13 cellular contexts compared by ENCODE assay signal in the genomic region with DNA sequence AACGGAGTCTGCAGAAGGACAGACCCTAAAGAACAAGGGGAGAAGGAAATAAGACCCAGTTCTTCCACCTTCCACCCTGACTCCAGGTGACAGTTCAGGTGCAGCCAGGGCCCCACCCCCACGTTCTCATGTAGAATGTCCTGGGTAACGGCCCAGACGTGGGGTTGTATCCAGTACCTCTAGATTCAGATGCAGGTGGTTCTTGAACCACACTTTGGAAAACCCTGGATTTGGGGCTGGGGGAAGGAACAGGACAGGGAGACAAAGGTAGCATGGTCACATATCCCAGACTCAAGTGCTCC. TPM values are rescaled to one million over a fixed set of nuclear protein-coding genes. Genes with fewer than 3 reads are reported as not detected.
A peak's percentile ranks its signal among the peaks of the same experiment; 100 is the strongest.
DNase-seq lines count a peak whose midpoint lies in the region; ATAC-seq, FAIRE-seq and TF ChIP-seq lines count a peak whose summit lies in the region.
"Had no signal": no experiment of that assay in that cellular context is flagged by ENCODE, and none has a peak within 500 bp of the region (broad histone marks: within the 10 kb centered on the region; RNA-seq: fewer than 3 reads in every experiment).

No MANE protein-coding gene starts in this region.

- H3K9me3 ChIP-seq in OCI-LY3 (ENCODE audit: insufficient read depth, low read length): no peaks in the 10 kb centered on the region
- H3K9me3 ChIP-seq in right atrium auricular region: no peaks in the 10 kb centered on the region
- no peaks in the 10 kb centered on the region for H3K9me3 ChIP-seq in skeletal muscle satellite cell (replicated peaks; ENCODE audit: low read length)

- peak; percentile 4 for ATAC-seq in GM23338
- ATAC-seq in GM19463 (IDR thresholded peaks at IDR 0.05; ENCODE audit: unreplicated experiment): no peak

- peaks cover 28% of the 10 kb centered on the region for H3K36me3 Mint-ChIP-seq in GM23338 (ENCODE audit: low read depth)
- peaks cover 3% of the 10 kb centered on the region for H3K36me3 Mint-ChIP-seq in activated naive CD4-positive, alpha-beta T cell treated with anti-CD3 and anti-CD28 coated beads, Interleukin-2, amount 10 ng/mL, durations not matched to agents 7 days and 5 days

- H3K79me2 ChIP-seq in GM23338 (replicated peaks; ENCODE audit: insufficient read depth) (no peaks in the 10 kb centered on the region), OCI-LY3 (ENCODE audit: low read length) (no peaks in the 10 kb centered on the region)

- H4K20me1 ChIP-seq in GM23338 (replicated peaks; ENCODE audit: insufficient read depth) (peaks cover 7% of the 10 kb centered on the region), OCI-LY3 (ENCODE audit: insufficient read depth, low read length) (0 out of 2 replicates have a peak, but pooled peaks cover 6% of the 10 kb centered on the region)

- H3K4me1 ChIP-seq in GM23338 (ENCODE audit: insufficient read depth) (peaks cover 33% of the 10 kb centered on the region), OCI-LY3 (ENCODE audit: low read length) (peaks cover 31% of the 10 kb centered on the region), right atrium auricular region (peaks cover 0 to 66% of the 10 kb centered on the region in 2 donors), skeletal muscle satellite cell (ENCODE audit: control insufficient read depth, insufficient read depth, low read length) (peaks cover 52% of the 10 kb centered on the region)

- FAIRE-seq in D721Med (lab: Jason Lieb, UNC): no peak

- peak overlapping the region; percentile 88 for H3K4me2 ChIP-seq in GM23338
- H3K4me2 ChIP-seq in OCI-LY3 (ENCODE audit: low read length): peak overlapping the region; percentile 77
- H3K4me2 ChIP-seq in skeletal muscle satellite cell (ENCODE audit: low read length): peak overlapping the region; percentile 82

- DNase-seq in GM23338 (ENCODE audit: low spot score) (no peak), right atrium auricular region (ENCODE audit: low spot score) (no peak), D721Med (ENCODE audit: insufficient read length, low spot score) (no peak)
- no peak for DNase-seq in activated naive CD4-positive, alpha-beta T cell treated with anti-CD3 and anti-CD28 coated beads, Interleukin-2, amount 10 ng/mL, durations not matched to agents 7 days and 5 days
- DNase-seq in activated T-cell treated with anti-CD3 and anti-CD28 coated beads, Interleukin-2, amount 50 U/mL, for 48 hours: no peak
- DNase-seq: hippocampal formation had no signal

- peaks cover 14% of the 10 kb centered on the region; the same call in 1 of the 2 replicates for H3F3A ChIP-seq in GM23338 (replicated peaks; ENCODE audit: low read depth)

- H3K4me3 ChIP-seq in GM23338: peak overlapping the region; percentile 70
- H3K4me3 ChIP-seq in OCI-LY3 (ENCODE audit: low read length): peak overlapping the region; percentile 77
- H3K4me3 ChIP-seq in right atrium auricular region: peak overlapping the region; percentile 62 to 71
- peak overlapping the region; percentile 74 for H3K4me3 ChIP-seq in skeletal muscle satellite cell (ENCODE audit: low read length)

- CTCF ChIA-PET in activated naive CD4-positive, alpha-beta T cell treated with anti-CD3 and anti-CD28 coated beads, Interleukin-2, amount 10 ng/mL, durations not matched to agents 7 days and 5 days (lab: Charles Lee): no interaction called here

- H3K9me2 ChIP-seq in GM23338 (ENCODE audit: insufficient read depth): no peaks in the 10 kb centered on the region

- H3K4me1 Mint-ChIP-seq in GM23338: peaks cover 35% of the 10 kb centered on the region
- H3K4me1 Mint-ChIP-seq in activated naive CD4-positive, alpha-beta T cell treated with anti-CD3 and anti-CD28 coated beads, Interleukin-2, amount 10 ng/mL, durations not matched to agents 7 days and 5 days: peaks cover 20% of the 10 kb centered on the region

- peak overlapping the region; percentile 52; the same call in 1 of the 2 replicates for H3K9ac ChIP-seq in OCI-LY3 (ENCODE audit: low read length)
- H3K9ac ChIP-seq in skeletal muscle satellite cell (ENCODE audit: low read depth, low read length): no peak overlapping the region

- peak overlapping the region; percentile 68 for H3K4me3 Mint-ChIP-seq in GM23338
- no peak overlapping the region for H3K4me3 Mint-ChIP-seq in activated naive CD4-positive, alpha-beta T cell treated with anti-CD3 and anti-CD28 coated beads, Interleukin-2, amount 10 ng/mL, durations not matched to agents 7 days and 5 days

- H3K27ac Mint-ChIP-seq in GM23338: no peak overlapping the region
- H3K27ac Mint-ChIP-seq in activated naive CD4-positive, alpha-beta T cell treated with anti-CD3 and anti-CD28 coated beads, Interleukin-2, amount 10 ng/mL, durations not matched to agents 7 days and 5 days: no peak overlapping the region

- no peaks in the 10 kb centered on the region for H3K9me3 Mint-ChIP-seq in GM23338
- H3K9me3 Mint-ChIP-seq in activated naive CD4-positive, alpha-beta T cell treated with anti-CD3 and anti-CD28 coated beads, Interleukin-2, amount 10 ng/mL, durations not matched to agents 7 days and 5 days: no peaks in the 10 kb centered on the region
- H3K9me3 Mint-ChIP-seq: naive B cell had no signal

- H3K36me3 ChIP-seq in GM23338 (ENCODE audit: insufficient read depth): no peaks in the 10 kb centered on the region
- peaks cover 4% of the 10 kb centered on the region for H3K36me3 ChIP-seq in OCI-LY3 (replicated peaks; ENCODE audit: low read depth, low read length)
- H3K36me3 ChIP-seq in right atrium auricular region: peaks cover 33% of the 10 kb centered on the region
- peaks cover 40% of the 10 kb centered on the region for H3K36me3 ChIP-seq in skeletal muscle satellite cell (ENCODE audit: insufficient read depth, low read length)

- H3K27ac ChIP-seq in GM23338 (ENCODE audit: low read depth) (no peak overlapping the region), OCI-LY3 (ENCODE audit: low read length) (peak overlapping the region; percentile 10; the same call in 1 of the 2 replicates), right atrium auricular region (peak overlapping the region; percentile 93 to 95)

- TF ChIP-seq CTCF in GM23338 (conservative IDR thresholded peaks at IDR 0.05; ENCODE audit: low read depth in 2 of 2) (no peak), OCI-LY3 (IDR thresholded peaks at IDR 0.05; ENCODE audit: low read depth, low read length) (no peak), right atrium auricular region (IDR thresholded peaks at IDR 0.05) (no peak), D721Med (IDR thresholded peaks at IDR 0.05; ENCODE audit: insufficient read depth, missing control alignments) (no peak)

- no peak overlapping the region for H2AFZ ChIP-seq in GM23338
- H2AFZ ChIP-seq in OCI-LY3 (ENCODE audit: low read depth, low read length): no peak overlapping the region

- peaks cover 38% of the 10 kb centered on the region for H3K27me3 Mint-ChIP-seq in GM23338 (ENCODE audit: insufficient read depth, low read depth, poor library complexity)
- peaks cover 88% of the 10 kb centered on the region for H3K27me3 Mint-ChIP-seq in activated naive CD4-positive, alpha-beta T cell treated with anti-CD3 and anti-CD28 coated beads, Interleukin-2, amount 10 ng/mL, durations not matched to agents 7 days and 5 days

- peaks cover 8% of the 10 kb centered on the region for H3K27me3 ChIP-seq in GM23338 (ENCODE audit: insufficient read depth)
- no peaks in the 10 kb centered on the region for H3K27me3 ChIP-seq in OCI-LY3 (ENCODE audit: low read depth, low read length)
- no peaks in the 10 kb centered on the region for H3K27me3 ChIP-seq in right atrium auricular region
- H3K27me3 ChIP-seq in skeletal muscle satellite cell (ENCODE audit: control insufficient read depth, insufficient read depth, low read length): no peaks in the 10 kb centered on the region

TF ChIP-seq in GM23338, 12 proteins besides CTCF, POLR2A, EP300 and RAD21 (continues in another document):
- TF ChIP-seq CREB1 (CRISPR knock-in tag; IDR thresholded peaks at IDR 0.05; ENCODE audit: low read depth): no peak

RNA-seq across cellular contexts. Expression of gene DMPK, which starts 2.2 kb away (rescaled TPM):
- total RNA-seq in GM23338 (2014; rRNA removed; shearing (Covaris generic)): 18.9 and 24.0 TPM in 2 replicates
- polyA plus RNA-seq in GM23338 (2016; fragmentation: Nextera tagmentation; extraction: Ambion mirVana): 9.2 and 9.8 TPM in 2 replicates
- total RNA-seq in right atrium auricular region: 100 to 1,000 TPM; 107 to 214 TPM
- 16.0 and 22.3 TPM in 2 replicates for total RNA-seq in skeletal muscle satellite cell (2012; rRNA removed)

RNA-seq across cellular contexts. Expression of gene SIX5, which starts 11.0 kb away (rescaled TPM):
- 16.1 and 22.6 TPM in 2 replicates for total RNA-seq in GM23338 (2014; rRNA removed; shearing (Covaris generic))
- polyA plus RNA-seq in GM23338 (2016; fragmentation: Nextera tagmentation; extraction: Ambion mirVana): 10.1 and 12.4 TPM in 2 replicates
- total RNA-seq in right atrium auricular region: 10 to 100 TPM in 1 of 2 donors, 1 to 10 TPM in 1; 9.3 to 18.6 TPM
- total RNA-seq in skeletal muscle satellite cell (2012; rRNA removed): 8.1 TPM in 2 replicates

RNA-seq across cellular contexts. Expression of gene DMWD, which starts 12.5 kb away (rescaled TPM):
- 33.1 and 45.6 TPM in 2 replicates for total RNA-seq in GM23338 (2014; rRNA removed; shearing (Covaris generic))
- 11.8 and 12.1 TPM in 2 replicates for polyA plus RNA-seq in GM23338 (2016; fragmentation: Nextera tagmentation; extraction: Ambion mirVana)
- total RNA-seq in right atrium auricular region: 10 to 100 TPM; 41.5 to 55.9 TPM
- 30.8 and 33.0 TPM in 2 replicates for total RNA-seq in skeletal muscle satellite cell (2012; rRNA removed)

RNA-seq across cellular contexts. Expression of gene RSPH6A, which starts 35.0 kb away (rescaled TPM):
- total RNA-seq in GM23338 (2014; rRNA removed; shearing (Covaris generic)): 0.21 and 0.23 TPM in 2 replicates
- 0.11 TPM in 1 of 2 replicates, not detected in the other for polyA plus RNA-seq in GM23338 (2016; fragmentation: Nextera tagmentation; extraction: Ambion mirVana)
- not detected for total RNA-seq in right atrium auricular region
- under 0.01 and 0.25 TPM in 2 replicates for total RNA-seq in skeletal muscle satellite cell (2012; rRNA removed)
- total RNA-seq: RPMI7951, subcutaneous adipose tissue had no signal

RNA-seq across cellular contexts. Expression of gene MEIOSIN, which starts 46.9 kb away (rescaled TPM):
- 0.16 and 0.28 TPM in 2 replicates for total RNA-seq in GM23338 (2014; rRNA removed; shearing (Covaris generic))
- 0.21 TPM in 1 of 2 replicates, not detected in the other for polyA plus RNA-seq in GM23338 (2016; fragmentation: Nextera tagmentation; extraction: Ambion mirVana)
- total RNA-seq in right atrium auricular region: under 1 TPM; 0.78 to 0.90 TPM
- total RNA-seq in skeletal muscle satellite cell (2012; rRNA removed): under 0.01 and 0.25 TPM in 2 replicates
- total RNA-seq: dermis microvascular lymphatic vessel endothelial cell, RPMI7951, subcutaneous adipose tissue had no signal
